In genomic region chr1:145995964-145996432, GRCh38 we compare ENCODE assay signal across 7 cellular contexts. TPM values are rescaled to one million over a fixed set of nuclear protein-coding genes. Genes with fewer than 3 reads are reported as not detected.
A peak's percentile ranks its signal among the peaks of the same experiment; 100 is the strongest.
DNase-seq lines count a peak whose midpoint lies in the region; ATAC-seq and TF ChIP-seq lines count a peak whose summit lies in the region.
"Had no signal": no experiment of that assay in that cellular context is flagged by ENCODE, and none has a peak within 500 bp of the region (broad histone marks: within the 10 kb centered on the region; RNA-seq: fewer than 3 reads in every experiment).

No MANE protein-coding gene starts in this region.

- H3K4me1 Mint-ChIP-seq in T-helper 2 cell treated with Interferon-gamma antibody and Interleukin-4, amounts not matched to agents 5 μg/mL and 100 μg/mL, for 36 hours (ENCODE audit: low read depth) = peaks cover 51% of the 10 kb centered on the region

- H3K36me3 ChIP-seq in kidney epithelial cell (ENCODE audit: control insufficient read depth, insufficient read depth, low read length) = peaks cover 9% of the 10 kb centered on the region

- peak overlapping the region; percentile 95 for H3K4me3 ChIP-seq in kidney epithelial cell (ENCODE audit: low read depth, low read length)

- H3K27me3 Mint-ChIP-seq in T-helper 2 cell treated with Interferon-gamma antibody and Interleukin-4, amounts not matched to agents 5 μg/mL and 100 μg/mL, for 36 hours (ENCODE audit: low read depth) = no peaks in the 10 kb centered on the region

- peaks cover 50% of the 10 kb centered on the region for H3K36me3 Mint-ChIP-seq in T-helper 2 cell treated with Interferon-gamma antibody and Interleukin-4, amounts not matched to agents 5 μg/mL and 100 μg/mL, for 36 hours (ENCODE audit: low read depth)

- H3K9me3 Mint-ChIP-seq in T-helper 2 cell treated with Interferon-gamma antibody and Interleukin-4, amounts not matched to agents 5 μg/mL and 100 μg/mL, for 36 hours = no peaks in the 10 kb centered on the region

- ATAC-seq in GM19328 (IDR thresholded peaks at IDR 0.05; ENCODE audit: unreplicated experiment) (no peak), GM21528 (IDR thresholded peaks at IDR 0.05; ENCODE audit: low FRiP score, unreplicated experiment) (no peak)

- H3K4me3 Mint-ChIP-seq in T-helper 2 cell treated with Interferon-gamma antibody and Interleukin-4, amounts not matched to agents 5 μg/mL and 100 μg/mL, for 36 hours = peak overlapping the region; percentile 98

- peak; percentile 14 for DNase-seq in COR-L47 (lab: John Stamatoyannopoulos, UW)
- DNase-seq in T-helper 2 cell treated with Interferon-gamma antibody and Interleukin-4, amounts not matched to agents 5 μg/mL and 100 μg/mL, for 36 hours (ENCODE audit: low spot score) = no peak
- DNase-seq in kidney epithelial cell (ENCODE audit: low read depth) = no peak
- no peak for DNase-seq in NCI-H2171 (lab: John Stamatoyannopoulos, UW)

- no peaks in the 10 kb centered on the region for H3K27me3 ChIP-seq in kidney epithelial cell (ENCODE audit: control insufficient read depth, insufficient read depth, low read length)

- peak overlapping the region; percentile 99 for H3K27ac Mint-ChIP-seq in T-helper 2 cell treated with Interferon-gamma antibody and Interleukin-4, amounts not matched to agents 5 μg/mL and 100 μg/mL, for 36 hours

- TF ChIP-seq CTCF in kidney epithelial cell (IDR thresholded peaks at IDR 0.05; ENCODE audit: insufficient read depth, low read length, poor library complexity, severe bottlenecking) = no peak

RNA-seq across cellular contexts. Expression of gene TXNIP, which starts 0.4 kb away (rescaled TPM):
- 14.7 and 19.0 TPM in 2 replicates for total RNA-seq in kidney epithelial cell

RNA-seq across cellular contexts. Expression of gene HJV, which starts 25.5 kb away (rescaled TPM):
- total RNA-seq in kidney epithelial cell = not detected in 2 replicates
- total RNA-seq: subcutaneous adipose tissue had no signal

RNA-seq across cellular contexts. Expression of gene POLR3GL, which starts 31.5 kb away (rescaled TPM):
- 12.2 and 14.3 TPM in 2 replicates for total RNA-seq in kidney epithelial cell

RNA-seq across cellular contexts. Expression of gene ANKRD34A, which starts 31.6 kb away (rescaled TPM):
- total RNA-seq in kidney epithelial cell = 0.46 TPM in 1 of 2 replicates, not detected in the other

RNA-seq across cellular contexts. Expression of gene LIX1L, which starts 38.2 kb away (rescaled TPM):
- total RNA-seq in kidney epithelial cell = 23.2 and 28.0 TPM in 2 replicates
